Comparison of ENCODE assay signal across 18 cellular contexts in the genomic region with DNA sequence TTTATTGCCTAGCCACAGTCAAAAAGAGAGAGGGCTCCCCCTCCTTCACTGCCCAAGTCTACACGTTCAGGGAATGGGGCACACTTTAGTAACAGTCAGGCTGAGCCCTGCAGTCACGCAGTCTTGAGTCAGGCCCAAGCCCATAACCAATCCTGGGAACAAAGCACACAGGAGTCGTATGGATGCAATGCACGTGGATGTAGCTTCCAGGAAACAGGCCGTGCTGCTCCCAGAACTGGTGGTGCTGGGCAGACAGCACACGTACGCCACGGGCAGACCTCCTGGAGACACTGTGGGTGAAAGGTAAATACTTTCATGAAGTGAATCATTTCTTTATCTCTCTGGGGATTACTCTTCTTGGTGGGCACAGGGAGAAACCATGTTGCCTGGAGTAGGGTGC. TPM values are rescaled to one million over a fixed set of nuclear protein-coding genes. Genes with fewer than 3 reads are reported as not detected.
DNase-seq lines count a peak whose midpoint lies in the region; TF ChIP-seq lines count a peak whose summit lies in the region.
"Had no signal": no experiment of that assay in that cellular context is flagged by ENCODE, and none has a peak within 500 bp of the region (broad histone marks: within the 10 kb centered on the region; RNA-seq: fewer than 3 reads in every experiment).

No MANE protein-coding gene starts in this region.

- TF ChIP-seq CTCF in thyroid gland (IDR thresholded peaks at IDR 0.05) (no peak), uterus (IDR thresholded peaks at IDR 0.05) (no peak)

- no peak overlapping the region for H3K27ac ChIP-seq in thyroid gland
- H3K27ac ChIP-seq in uterus, result no peak overlapping the region
- H3K27ac ChIP-seq: BLaER1, Peyer's patch had no signal

- H3K9me3 Mint-ChIP-seq in dendritic cell treated with granulocyte-macrophage colony-stimulating factor and Interleukin-4, amounts not matched to agents 40 ng/mL and 50 ng/mL, for 4 days, result no peaks in the 10 kb centered on the region
- no peaks in the 10 kb centered on the region for H3K9me3 Mint-ChIP-seq in activated T-helper 1 cell treated with anti-CD3 and anti-CD28 coated beads, Interleukin-12 subunit alpha, Interleukin-12 subunit beta, Interleukin-2, Interleukin-4 antibody, amounts not matched to agents 30 ng/mL and 10 ng/mL and 1 ng/mL, durations not matched to agents 14 hours and 24 hours and 36 hours
- H3K9me3 Mint-ChIP-seq: CD8-positive, alpha-beta T cell had no signal

- H3K36me3 Mint-ChIP-seq in dendritic cell treated with granulocyte-macrophage colony-stimulating factor and Interleukin-4, amounts not matched to agents 40 ng/mL and 50 ng/mL, for 4 days (ENCODE audit: low read depth), result no peaks in the 10 kb centered on the region
- H3K36me3 Mint-ChIP-seq in activated T-helper 1 cell treated with anti-CD3 and anti-CD28 coated beads, Interleukin-12 subunit alpha, Interleukin-12 subunit beta, Interleukin-2, Interleukin-4 antibody, amounts not matched to agents 30 ng/mL and 10 ng/mL and 1 ng/mL, durations not matched to agents 14 hours and 24 hours and 36 hours (ENCODE audit: low read depth), result no peaks in the 10 kb centered on the region
- H3K36me3 Mint-ChIP-seq: CD8-positive, alpha-beta T cell had no signal

- peaks cover 17% of the 10 kb centered on the region for H3K27me3 Mint-ChIP-seq in dendritic cell treated with granulocyte-macrophage colony-stimulating factor and Interleukin-4, amounts not matched to agents 40 ng/mL and 50 ng/mL, for 4 days
- peaks cover 9% of the 10 kb centered on the region for H3K27me3 Mint-ChIP-seq in activated T-helper 1 cell treated with anti-CD3 and anti-CD28 coated beads, Interleukin-12 subunit alpha, Interleukin-12 subunit beta, Interleukin-2, Interleukin-4 antibody, amounts not matched to agents 30 ng/mL and 10 ng/mL and 1 ng/mL, durations not matched to agents 14 hours and 24 hours and 36 hours (ENCODE audit: insufficient read depth)

- H3K4me3 ChIP-seq in thyroid gland (replicated peaks in 1 of 3) (no peak overlapping the region), uterus (no peak overlapping the region)
- H3K4me3 ChIP-seq: BLaER1, MG63, Peyer's patch had no signal

- H3K27me3 ChIP-seq in thyroid gland (no peaks in the 10 kb centered on the region), uterus (no peaks in the 10 kb centered on the region)
- H3K27me3 ChIP-seq: BLaER1, MG63, Peyer's patch had no signal

- TF ChIP-seq POLR2A in thyroid gland (IDR thresholded peaks at IDR 0.05), result no peak
- no peak for TF ChIP-seq POLR2A in uterus (IDR thresholded peaks at IDR 0.05)

- DNase-seq in Daoy (ENCODE audit: low read depth), result peak; percentile 65
- DNase-seq in M059J (ENCODE audit: low read depth), result peak; percentile 30
- DNase-seq in kidney tubule cell (ENCODE audit: low spot score), result peak; percentile 50
- no peak for DNase-seq in thyroid gland
- DNase-seq in uterus, result no peak
- DNase-seq in activated T-helper 1 cell treated with anti-CD3 and anti-CD28 coated beads, Interleukin-12 subunit alpha, Interleukin-12 subunit beta, Interleukin-2, Interleukin-4 antibody, amounts not matched to agents 30 ng/mL and 10 ng/mL and 1 ng/mL, durations not matched to agents 14 hours and 24 hours and 36 hours (ENCODE audit: low spot score), result no peak
- DNase-seq in midbrain (lab: John Stamatoyannopoulos, UW), result no peak
- DNase-seq: CD8-positive, alpha-beta T cell; DMS79 treated with DMSO at 0.1 percent for 48 hours; KG1; MG63; NCI-H1092; NCI-H1694; NCI-H524; Peyer's patch; SHP77 treated with DMSO at 0.1 percent for 48 hours had no signal

- H3K36me3 ChIP-seq in thyroid gland (no peaks in the 10 kb centered on the region), uterus (no peaks in the 10 kb centered on the region)
- H3K36me3 ChIP-seq: BLaER1, MG63, Peyer's patch had no signal

- H3K27ac Mint-ChIP-seq in dendritic cell treated with granulocyte-macrophage colony-stimulating factor and Interleukin-4, amounts not matched to agents 40 ng/mL and 50 ng/mL, for 4 days, result peak overlapping the region; percentile 86
- no peak overlapping the region for H3K27ac Mint-ChIP-seq in activated T-helper 1 cell treated with anti-CD3 and anti-CD28 coated beads, Interleukin-12 subunit alpha, Interleukin-12 subunit beta, Interleukin-2, Interleukin-4 antibody, amounts not matched to agents 30 ng/mL and 10 ng/mL and 1 ng/mL, durations not matched to agents 14 hours and 24 hours and 36 hours
- H3K27ac Mint-ChIP-seq: CD8-positive, alpha-beta T cell had no signal

- H3K4me1 Mint-ChIP-seq in dendritic cell treated with granulocyte-macrophage colony-stimulating factor and Interleukin-4, amounts not matched to agents 40 ng/mL and 50 ng/mL, for 4 days (ENCODE audit: low read depth), result peaks cover 63% of the 10 kb centered on the region
- peaks cover 5% of the 10 kb centered on the region for H3K4me1 Mint-ChIP-seq in activated T-helper 1 cell treated with anti-CD3 and anti-CD28 coated beads, Interleukin-12 subunit alpha, Interleukin-12 subunit beta, Interleukin-2, Interleukin-4 antibody, amounts not matched to agents 30 ng/mL and 10 ng/mL and 1 ng/mL, durations not matched to agents 14 hours and 24 hours and 36 hours (ENCODE audit: low read depth)

- intact Hi-C loops in dendritic cell treated with granulocyte-macrophage colony-stimulating factor and Interleukin-4, amounts not matched to agents 40 ng/mL and 50 ng/mL, for 4 days (cut with micrococcal nuclease), result no loop called here
- intact Hi-C loops in thyroid gland (cut with DNase I), result no loop called here
- intact Hi-C loops in uterus (cut with DNase I; ENCODE audit: low total_unique reads), result no loop called here
- intact Hi-C loops in activated T-helper 1 cell treated with anti-CD3 and anti-CD28 coated beads, Interleukin-12 subunit alpha, Interleukin-12 subunit beta, Interleukin-2, Interleukin-4 antibody, amounts not matched to agents 30 ng/mL and 10 ng/mL and 1 ng/mL, durations not matched to agents 14 hours and 24 hours and 36 hours (cut with micrococcal nuclease), result no loop called here

- H3K9me3 ChIP-seq in thyroid gland, result no peaks in the 10 kb centered on the region
- no peaks in the 10 kb centered on the region for H3K9me3 ChIP-seq in uterus
- H3K9me3 ChIP-seq: BLaER1, MG63, Peyer's patch had no signal

- no peak overlapping the region for H3K4me3 Mint-ChIP-seq in dendritic cell treated with granulocyte-macrophage colony-stimulating factor and Interleukin-4, amounts not matched to agents 40 ng/mL and 50 ng/mL, for 4 days
- H3K4me3 Mint-ChIP-seq in activated T-helper 1 cell treated with anti-CD3 and anti-CD28 coated beads, Interleukin-12 subunit alpha, Interleukin-12 subunit beta, Interleukin-2, Interleukin-4 antibody, amounts not matched to agents 30 ng/mL and 10 ng/mL and 1 ng/mL, durations not matched to agents 14 hours and 24 hours and 36 hours, result no peak overlapping the region
- H3K4me3 Mint-ChIP-seq: CD8-positive, alpha-beta T cell had no signal

- WGBS in thyroid gland, 2 donors, result 90 to 100% methylated on average over 8 of the region's 8 CpGs

- H3K4me1 ChIP-seq in thyroid gland, result peaks cover 13 to 22% of the 10 kb centered on the region in 2 donors
- no peaks in the 10 kb centered on the region for H3K4me1 ChIP-seq in uterus
- H3K4me1 ChIP-seq: Peyer's patch had no signal

RNA-seq across cellular contexts. Expression of gene MBP, which starts 30.0 kb away (rescaled TPM):
- total RNA-seq in Daoy (2014; rRNA removed; shearing (Covaris generic)), result 0.21 TPM in 1 of 2 replicates, not detected in the other
- 4.7 and 9.9 TPM in 2 replicates for total RNA-seq in M059J (2014; rRNA removed; shearing (Covaris generic))
- total RNA-seq in thyroid gland, result 10 to 100 TPM; 44.0 to 68.0 (median 60.2) TPM
- 10 to 100 TPM; 12.1 to 52.2 (median 19.8) TPM for total RNA-seq in uterus
- total RNA-seq in activated T-helper 1 cell treated with anti-CD3 and anti-CD28 coated beads, Interleukin-12 subunit alpha, Interleukin-12 subunit beta, Interleukin-2, Interleukin-4 antibody, amounts not matched to agents 30 ng/mL and 10 ng/mL and 1 ng/mL, durations not matched to agents 14 hours and 24 hours and 36 hours, result 57.3 and 63.6 TPM in 2 replicates

Comparison
In these comparisons a context has a peak if more than half of its experiments do, and no peak if none do; other contexts are left out.
1. DNase-seq: peak in Daoy (single experiment), M059J (single experiment) and kidney tubule cell (single experiment); none in thyroid gland (0 of 2), uterus (0 of 2), activated T-helper 1 cell treated with anti-CD3 and anti-CD28 coated beads, Interleukin-12 subunit alpha, Interleukin-12 subunit beta, Interleukin-2, Interleukin-4 antibody, amounts not matched to agents 30 ng/mL and 10 ng/mL and 1 ng/mL, durations not matched to agents 14 hours and 24 hours and 36 hours (single experiment) and midbrain (single experiment).